Comparison of ENCODE assay signal across 8 cellular contexts in the genomic region with DNA sequence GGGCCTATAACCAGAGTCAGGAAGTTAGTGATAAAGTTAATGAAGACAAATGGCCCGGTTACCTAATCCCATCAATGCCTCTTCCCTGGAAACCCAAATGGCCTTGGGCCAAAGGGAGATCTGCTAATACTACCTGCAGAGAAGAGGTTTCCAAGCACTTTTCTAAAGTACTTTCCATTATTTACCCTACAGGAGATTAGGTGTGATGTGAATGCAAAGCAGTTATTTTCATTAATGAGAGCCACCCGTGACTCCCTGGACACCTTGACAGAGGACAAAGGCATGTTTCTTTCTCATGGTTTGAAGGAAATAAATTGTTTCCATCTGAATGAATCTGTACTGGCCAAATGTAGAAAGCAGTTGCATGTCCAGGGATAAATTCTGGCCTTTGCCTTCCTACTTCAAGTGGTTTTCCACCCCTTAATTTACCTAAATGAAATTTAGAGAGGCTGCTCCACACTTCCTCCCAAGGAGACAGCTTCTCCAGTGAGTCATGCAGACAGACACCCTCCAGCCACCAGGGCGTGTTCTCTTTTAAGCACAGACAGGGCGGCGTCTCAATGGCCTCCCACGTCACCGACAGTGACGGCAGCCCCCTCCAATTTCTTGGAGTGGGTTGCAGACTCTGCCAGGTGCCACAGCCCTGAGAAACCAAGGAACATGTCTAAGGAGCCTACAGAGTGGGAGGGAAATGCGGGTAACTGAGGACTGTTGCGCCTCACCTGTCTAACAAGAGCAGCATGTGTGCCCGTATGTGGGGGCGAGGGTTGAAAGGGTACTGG. TPM values are rescaled to one million over a fixed set of nuclear protein-coding genes. Genes with fewer than 3 reads are reported as not detected.
DNase-seq lines count a peak whose midpoint lies in the region; ATAC-seq and TF ChIP-seq lines count a peak whose summit lies in the region.

No MANE protein-coding gene starts in this region.

- no peak overlapping the region for H3K4me3 ChIP-seq in brain microvascular endothelial cell (ENCODE audit: low read depth, low read length)

- H3K4me1 Mint-ChIP-seq in nephron progenitor cell = peaks cover 38% of the 10 kb centered on the region

- peak overlapping the region; percentile 46 for H3K4me3 Mint-ChIP-seq in nephron progenitor cell

- peaks cover 7% of the 10 kb centered on the region for H3K27me3 Mint-ChIP-seq in nephron progenitor cell (ENCODE audit: low read depth, poor library complexity)

- H3K27me3 ChIP-seq in brain microvascular endothelial cell (replicated peaks) = no peaks in the 10 kb centered on the region

- H3K9me3 Mint-ChIP-seq in nephron progenitor cell = peaks cover 4% of the 10 kb centered on the region

- TF ChIP-seq CTCF in brain microvascular endothelial cell (IDR thresholded peaks at IDR 0.05; ENCODE audit: low read depth, low read length, missing control alignments) = no peak
- no peak for TF ChIP-seq CTCF in nephron progenitor cell (IDR thresholded peaks at IDR 0.05)

- H3K27ac Mint-ChIP-seq in nephron progenitor cell = peak overlapping the region; percentile 76

- no peak for ATAC-seq in HG02763 (IDR thresholded peaks at IDR 0.05; ENCODE audit: unreplicated experiment)
- ATAC-seq in HG02571 (IDR thresholded peaks at IDR 0.05; ENCODE audit: unreplicated experiment) = no peak

- peaks cover 4% of the 10 kb centered on the region for H3K36me3 Mint-ChIP-seq in nephron progenitor cell (ENCODE audit: low read depth)

- DNase-seq in G401 (ENCODE audit: low spot score) = peak; percentile 78
- DNase-seq in NCI-H2029 (lab: John Stamatoyannopoulos, UW) = peak; percentile 29
- peak; percentile 85 for DNase-seq in brain microvascular endothelial cell
- peak; percentile 10 for DNase-seq in nephron progenitor cell
- DNase-seq in UCSD-AML1 (lab: John Stamatoyannopoulos, UW; ENCODE audit: unreplicated experiment) = no peak
- DNase-seq in NCI-H2171 treated with DMSO at 0.1 percent for 48 hours (lab: John Stamatoyannopoulos, UW) = no peak

- no peaks in the 10 kb centered on the region for H3K36me3 ChIP-seq in brain microvascular endothelial cell (replicated peaks)

- peak overlapping the region; percentile 89 for H3K27ac ChIP-seq in brain microvascular endothelial cell

- in situ Hi-C loops in G401 (cut with HindIII; ENCODE audit: low sequenced_read_pairs) (no loop called here), brain microvascular endothelial cell (cut with HindIII; ENCODE audit: low pct_ligation_motif_present, low sequenced_read_pairs) (no loop called here)

RNA-seq across cellular contexts. Expression of gene GNPNAT1, which starts 43.9 kb away (rescaled TPM):
- total RNA-seq in G401 (2014; rRNA removed; shearing (Covaris generic)) = 158 and 201 TPM in 2 replicates

Comparison
In these comparisons a context has a peak if more than half of its experiments do, and no peak if none do; other contexts are left out.
1. DNase-seq: peak in G401 (single experiment), NCI-H2029 (single experiment), brain microvascular endothelial cell (single experiment) and nephron progenitor cell (single experiment); none in UCSD-AML1 (single experiment) and NCI-H2171 treated with DMSO at 0.1 percent for 48 hours (single experiment).